In genomic region chr14:35045798-35046047, GRCh38 we compare ENCODE assay signal across 8 cellular contexts. TPM values are rescaled to one million over a fixed set of nuclear protein-coding genes. Genes with fewer than 3 reads are reported as not detected.
DNase-seq lines count a peak whose midpoint lies in the region; ATAC-seq and TF ChIP-seq lines count a peak whose summit lies in the region.

No MANE protein-coding gene starts in this region.

- no peaks in the 10 kb centered on the region for H3K9me3 Mint-ChIP-seq in dendritic cell treated with granulocyte-macrophage colony-stimulating factor and Interleukin-4, amounts not matched to agents 40 ng/mL and 50 ng/mL, for 4 days
- no peaks in the 10 kb centered on the region for H3K9me3 Mint-ChIP-seq in nephron

- ATAC-seq in HG03159 (IDR thresholded peaks at IDR 0.05; ENCODE audit: unreplicated experiment) (no peak), GM21529 (IDR thresholded peaks at IDR 0.05; ENCODE audit: unreplicated experiment) (no peak), GM18498 (IDR thresholded peaks at IDR 0.05; ENCODE audit: unreplicated experiment) (no peak)

- H3K27ac ChIP-seq in BLaER1 treated with 17β-estradiol and CSF1 and Interleukin-3, amounts not matched to agents 10 nM and 100 nM, result peak overlapping the region; percentile 67 to 85 (median 72)
- H3K27ac ChIP-seq in Karpas-422 (ENCODE audit: low read length), result peak overlapping the region; percentile 62

- peak overlapping the region; percentile 77 to 95 (median 86) for H3K4me2 ChIP-seq in BLaER1 treated with 17β-estradiol and CSF1 and Interleukin-3, amounts not matched to agents 10 nM and 100 nM
- H3K4me2 ChIP-seq in Karpas-422 (ENCODE audit: low read depth, low read length, poor library complexity, severe bottlenecking), result peak overlapping the region; percentile 89

- H3K27me3 ChIP-seq in BLaER1 treated with 17β-estradiol and CSF1 and Interleukin-3, amounts not matched to agents 10 nM and 100 nM, result no peaks in the 10 kb centered on the region
- H3K27me3 ChIP-seq in Karpas-422 (ENCODE audit: low read length), result no peaks in the 10 kb centered on the region

- H3K79me2 ChIP-seq in Karpas-422 (ENCODE audit: low read length), result peaks cover 42% of the 10 kb centered on the region

- H2AFZ ChIP-seq in Karpas-422 (ENCODE audit: low read length), result peak overlapping the region; percentile 85

- peaks cover 36% of the 10 kb centered on the region for H3K4me1 Mint-ChIP-seq in dendritic cell treated with granulocyte-macrophage colony-stimulating factor and Interleukin-4, amounts not matched to agents 40 ng/mL and 50 ng/mL, for 4 days (ENCODE audit: low read depth)
- peaks cover 23% of the 10 kb centered on the region for H3K4me1 Mint-ChIP-seq in nephron

- no peaks in the 10 kb centered on the region for H3K9me2 ChIP-seq in Karpas-422 (replicated peaks; ENCODE audit: insufficient read depth, low read length)

- no peak for TF ChIP-seq CTCF in nephron (IDR thresholded peaks at IDR 0.05; ENCODE audit: unreplicated experiment in 3 of 3)
- no peak for TF ChIP-seq CTCF in GM13976 (IDR thresholded peaks at IDR 0.05; ENCODE audit: borderline replicate concordance, control extremely low read depth, extremely low read depth, insufficient read depth, missing control alignments)

- peak overlapping the region; percentile 76 to 91 (median 83) for H3K4me3 ChIP-seq in BLaER1 treated with 17β-estradiol and CSF1 and Interleukin-3, amounts not matched to agents 10 nM and 100 nM
- H3K4me3 ChIP-seq in Karpas-422 (ENCODE audit: low read length), result peak overlapping the region; percentile 79

- H3K27me3 Mint-ChIP-seq in dendritic cell treated with granulocyte-macrophage colony-stimulating factor and Interleukin-4, amounts not matched to agents 40 ng/mL and 50 ng/mL, for 4 days, result no peaks in the 10 kb centered on the region
- H3K27me3 Mint-ChIP-seq in nephron (ENCODE audit: low read depth), result no peaks in the 10 kb centered on the region

- peak overlapping the region; percentile 99 for H3K4me3 Mint-ChIP-seq in dendritic cell treated with granulocyte-macrophage colony-stimulating factor and Interleukin-4, amounts not matched to agents 40 ng/mL and 50 ng/mL, for 4 days
- H3K4me3 Mint-ChIP-seq in nephron, result peak overlapping the region; percentile 94 to 96 (median 96)

- no peak for DNase-seq in Karpas-422
- no peak for DNase-seq in GM13976 (ENCODE audit: low spot score)

- H4K20me1 ChIP-seq in BLaER1 treated with 17β-estradiol and CSF1 and Interleukin-3, amounts not matched to agents 10 nM and 100 nM, result no peaks in the 10 kb centered on the region
- no peaks in the 10 kb centered on the region for H4K20me1 ChIP-seq in Karpas-422 (ENCODE audit: insufficient read depth, low read depth, low read length)

- peaks cover 5 to 19% (median 10%) of the 10 kb centered on the region in 11 experiments; a peak in 15 of 22 replicates for H3K36me3 ChIP-seq in BLaER1 treated with 17β-estradiol and CSF1 and Interleukin-3, amounts not matched to agents 10 nM and 100 nM
- peaks cover 1% of the 10 kb centered on the region; the same call in 1 of the 2 replicates for H3K36me3 ChIP-seq in Karpas-422 (ENCODE audit: insufficient read depth, low read length)

- peak overlapping the region; percentile 98 for H3K27ac Mint-ChIP-seq in dendritic cell treated with granulocyte-macrophage colony-stimulating factor and Interleukin-4, amounts not matched to agents 40 ng/mL and 50 ng/mL, for 4 days
- H3K27ac Mint-ChIP-seq in nephron, result peak overlapping the region; percentile 92 to 99 (median 97)

- H3K36me3 Mint-ChIP-seq in dendritic cell treated with granulocyte-macrophage colony-stimulating factor and Interleukin-4, amounts not matched to agents 40 ng/mL and 50 ng/mL, for 4 days (ENCODE audit: low read depth), result peaks cover 25% of the 10 kb centered on the region
- peaks cover 5% of the 10 kb centered on the region for H3K36me3 Mint-ChIP-seq in nephron (ENCODE audit: low read depth)

- peak overlapping the region; percentile 74 to 87 (median 84) for H3K9ac ChIP-seq in BLaER1 treated with 17β-estradiol and CSF1 and Interleukin-3, amounts not matched to agents 10 nM and 100 nM
- H3K9ac ChIP-seq in Karpas-422 (ENCODE audit: low read length), result peak overlapping the region; percentile 79

- in situ Hi-C loops in GM13976 (cut with MboI; ENCODE audit: low sequenced_read_pairs, unreplicated experiment), result no loop called here

- no peaks in the 10 kb centered on the region for H3K9me3 ChIP-seq in BLaER1 treated with 17β-estradiol and CSF1 and Interleukin-3, amounts not matched to agents 10 nM and 100 nM (replicated peaks in 1 of 11)
- no peaks in the 10 kb centered on the region for H3K9me3 ChIP-seq in Karpas-422 (ENCODE audit: low read length)

- H3K4me1 ChIP-seq in BLaER1 treated with 17β-estradiol and CSF1 and Interleukin-3, amounts not matched to agents 10 nM and 100 nM, result peaks cover 12 to 37% (median 17%) of the 10 kb centered on the region in 10 experiments
- H3K4me1 ChIP-seq in Karpas-422 (ENCODE audit: low read length), result peaks cover 28% of the 10 kb centered on the region

- intact Hi-C loops in dendritic cell treated with granulocyte-macrophage colony-stimulating factor and Interleukin-4, amounts not matched to agents 40 ng/mL and 50 ng/mL, for 4 days (cut with micrococcal nuclease), result loop anchor here (1.0 to 10.0 kb wide), 4 partner anchors 63 to 369 kb away; partner anchors contain the start of genes BAZ1A, PPP2R3C, PRORP and SRP54

RNA-seq across cellular contexts. Expression of gene FAM177A1, which starts 0.3 kb away (rescaled TPM):
- total RNA-seq in Karpas-422 (2014; rRNA removed; shearing (Covaris generic); ENCODE audit: low replicate concordance), result 35.6 and 39.2 TPM in 2 replicates
